In genomic region chr12:11202811-11203210, GRCh38 we compare ENCODE assay signal across 31 cellular contexts. TPM values are rescaled to one million over a fixed set of nuclear protein-coding genes. Genes with fewer than 3 reads are reported as not detected.
"Had no signal": no experiment of that assay in that cellular context is flagged by ENCODE, and none has a peak within 500 bp of the region (broad histone marks: within the 10 kb centered on the region; RNA-seq: fewer than 3 reads in every experiment).

No MANE protein-coding gene starts in this region.

- H3K4me3 Mint-ChIP-seq: activated CD8-positive, alpha-beta T cell treated with anti-CD3 and anti-CD28 coated beads, Interleukin-2, amount 10 ng/mL, durations not matched to agents 7 days and 5 days; activated naive CD4-positive, alpha-beta T cell treated with anti-CD3 and anti-CD28 coated beads, Interleukin-2, amount 50 U/mL, for 24 hours; activated T-helper 1 cell treated with anti-CD3 and anti-CD28 coated beads, Interleukin-12 subunit alpha, Interleukin-12 subunit beta, Interleukin-2, Interleukin-4 antibody, amounts not matched to agents 30 ng/mL and 10 ng/mL and 1 ng/mL, durations not matched to agents 14 hours and 24 hours and 36 hours; central memory CD8-positive, alpha-beta T cell; effector memory CD8-positive, alpha-beta T cell; natural killer cell; stimulated activated naive B cell treated with anti-CD40 and anti-IgM and Interleukin-4, amounts not matched to agents 10 μg/mL and 1 μg/mL and 100 μg/mL, for 72 hours had no signal

- H3K9me3 Mint-ChIP-seq: activated naive CD4-positive, alpha-beta T cell treated with anti-CD3 and anti-CD28 coated beads, Interleukin-2, amount 50 U/mL, for 24 hours; activated T-helper 1 cell treated with anti-CD3 and anti-CD28 coated beads, Interleukin-12 subunit alpha, Interleukin-12 subunit beta, Interleukin-2, Interleukin-4 antibody, amounts not matched to agents 30 ng/mL and 10 ng/mL and 1 ng/mL, durations not matched to agents 14 hours and 24 hours and 36 hours; central memory CD8-positive, alpha-beta T cell; effector memory CD8-positive, alpha-beta T cell; natural killer cell had no signal

- H3K9me3 ChIP-seq: ascending aorta, colonic mucosa, transverse colon had no signal

- H3K4me3 ChIP-seq: ascending aorta, colonic mucosa, dorsolateral prefrontal cortex, esophagus squamous epithelium, hepatocyte, left ventricle myocardium inferior, sigmoid colon, transverse colon had no signal

- H3K27ac Mint-ChIP-seq: activated CD8-positive, alpha-beta T cell treated with anti-CD3 and anti-CD28 coated beads, Interleukin-2, amount 10 ng/mL, durations not matched to agents 7 days and 5 days; activated naive CD4-positive, alpha-beta T cell treated with anti-CD3 and anti-CD28 coated beads, Interleukin-2, amount 50 U/mL, for 24 hours; activated T-helper 1 cell treated with anti-CD3 and anti-CD28 coated beads, Interleukin-12 subunit alpha, Interleukin-12 subunit beta, Interleukin-2, Interleukin-4 antibody, amounts not matched to agents 30 ng/mL and 10 ng/mL and 1 ng/mL, durations not matched to agents 14 hours and 24 hours and 36 hours; effector memory CD8-positive, alpha-beta T cell; natural killer cell; stimulated activated naive B cell treated with anti-CD40 and anti-IgM and Interleukin-4, amounts not matched to agents 10 μg/mL and 1 μg/mL and 100 μg/mL, for 72 hours had no signal

- H3K27me3 ChIP-seq: ascending aorta, colonic mucosa, dorsolateral prefrontal cortex, esophagus squamous epithelium, hepatocyte, sigmoid colon, transverse colon had no signal

- H3K4me1 Mint-ChIP-seq: activated naive CD4-positive, alpha-beta T cell treated with anti-CD3 and anti-CD28 coated beads, Interleukin-2, amount 50 U/mL, for 24 hours; central memory CD8-positive, alpha-beta T cell; natural killer cell; stimulated activated naive B cell treated with anti-CD40 and anti-IgM and Interleukin-4, amounts not matched to agents 10 μg/mL and 1 μg/mL and 100 μg/mL, for 72 hours had no signal

- ATAC-seq: activated CD8-positive, alpha-beta T cell treated with anti-CD3 and anti-CD28 coated beads, Interleukin-2, amount 10 ng/mL, durations not matched to agents 7 days and 5 days; effector memory CD8-positive, alpha-beta T cell; natural killer cell; stimulated activated naive B cell treated with anti-CD40 and anti-IgM and Interleukin-4, amounts not matched to agents 10 μg/mL and 1 μg/mL and 100 μg/mL, for 72 hours had no signal

- H3K4me1 ChIP-seq: ascending aorta, colonic mucosa, esophagus squamous epithelium, left ventricle myocardium inferior, sigmoid colon, transverse colon had no signal

- H3K27ac ChIP-seq: ascending aorta, colonic mucosa, dorsolateral prefrontal cortex, esophagus squamous epithelium, hepatocyte, left ventricle myocardium inferior, sigmoid colon, transverse colon, WERI-Rb-1 had no signal

- H3K36me3 Mint-ChIP-seq: natural killer cell had no signal

- H3K27me3 Mint-ChIP-seq: activated naive CD4-positive, alpha-beta T cell treated with anti-CD3 and anti-CD28 coated beads, Interleukin-2, amount 50 U/mL, for 24 hours; stimulated activated naive B cell treated with anti-CD40 and anti-IgM and Interleukin-4, amounts not matched to agents 10 μg/mL and 1 μg/mL and 100 μg/mL, for 72 hours had no signal

- DNase-seq: activated CD4-positive, alpha-beta T cell treated with anti-CD3 and anti-CD28 coated beads, Interleukin-2, amount 50 U/mL, for 1 hour; activated CD4-positive, CD25-positive, alpha-beta regulatory T cell treated with anti-CD3 and anti-CD28 coated beads, Interleukin-2, amount 50 U/mL, for 72 hours; activated CD8-positive, alpha-beta T cell treated with anti-CD3 and anti-CD28 coated beads, Interleukin-2, amount 10 ng/mL, durations not matched to agents 7 days and 5 days; activated gamma-delta T cell; colonic mucosa; dorsolateral prefrontal cortex; effector memory CD8-positive, alpha-beta T cell; esophagus squamous epithelium; glutamatergic neuron; left ventricle myocardium inferior; midbrain; natural killer cell; sigmoid colon; stimulated activated CD4-positive, alpha-beta T cell treated with anti-CD3 and anti-CD28 coated beads, Interleukin-2, amount 100 ng/mL, for 48 hours; stimulated activated CD8-positive, alpha-beta memory T cell treated with anti-CD3 and anti-CD28 coated beads, Interleukin-4, amount 100 ng/mL, for 48 hours; stimulated activated naive B cell treated with anti-CD40 and anti-IgM and Interleukin-4, amounts not matched to agents 10 μg/mL and 1 μg/mL and 100 μg/mL, for 72 hours; transverse colon; WERI-Rb-1 had no signal

RNA-seq across cellular contexts. Expression of gene TAS2R42, which starts 16.1 kb away (rescaled TPM):
- total RNA-seq: activated CD8-positive, alpha-beta T cell treated with anti-CD3 and anti-CD28 coated beads, Interleukin-2, amount 10 ng/mL, durations not matched to agents 7 days and 5 days; activated T-helper 1 cell treated with anti-CD3 and anti-CD28 coated beads, Interleukin-12 subunit alpha, Interleukin-12 subunit beta, Interleukin-2, Interleukin-4 antibody, amounts not matched to agents 30 ng/mL and 10 ng/mL and 1 ng/mL, durations not matched to agents 14 hours and 24 hours and 36 hours; ascending aorta; colonic mucosa; dorsolateral prefrontal cortex; esophagus squamous epithelium; frontal cortex; hepatocyte; left ventricle myocardium inferior; lung microvascular endothelial cell; natural killer cell; osteoblast; posterior vena cava; renal cortical epithelial cell; sigmoid colon; T-helper 2 cell treated with Interferon-gamma antibody and Interleukin-4, amounts not matched to agents 100 ng/mL and 5 ng/mL, for 36 hours; temporal lobe; transverse colon had no signal
- polyA plus RNA-seq: adipose tissue, hepatocyte, sigmoid colon had no signal
